1 cellular context compared by ENCODE assay signal in genomic region chrX:63932006-63932405, GRCh38.
TF ChIP-seq lines count a peak whose summit lies in the region.

No MANE protein-coding gene starts in this region.

TF ChIP-seq in GM23338, 12 proteins besides CTCF, POLR2A, EP300 and RAD21 (continued from another document):
- TF ChIP-seq REST (IDR thresholded peaks at IDR 0.05; ENCODE audit: unreplicated experiment) (no peak), CREB1 (CRISPR knock-in tag; IDR thresholded peaks at IDR 0.05; ENCODE audit: low read depth) (no peak), ZNF462 (CRISPR knock-in tag; IDR thresholded peaks at IDR 0.05) (no peak), ETS1 (IDR thresholded peaks at IDR 0.05) (no peak), ZNF331 (CRISPR knock-in tag; IDR thresholded peaks at IDR 0.05; ENCODE audit: low read depth) (no peak), EZH2 (IDR thresholded peaks at IDR 0.05; ENCODE audit: low read depth, unreplicated experiment) (no peak)
